In genomic region chr17:67982034-67982640, GRCh38 we compare ENCODE assay signal across 16 cellular contexts.
"Had no signal": no experiment of that assay in that cellular context is flagged by ENCODE, and none has a peak within 500 bp of the region (broad histone marks: within the 10 kb centered on the region; RNA-seq: fewer than 3 reads in every experiment).

No MANE protein-coding gene starts in this region.

- FAIRE-seq: islet of Langerhans, small intestine had no signal

- H3K27ac Mint-ChIP-seq: activated CD4-positive, alpha-beta memory T cell treated with anti-CD3 and anti-CD28 coated beads, Interleukin-2, amount 10 ng/mL, durations not matched to agents 7 days and 5 days; activated CD4-positive, alpha-beta T cell treated with anti-CD3 and anti-CD28 coated beads for 36 hours; activated CD8-positive, alpha-beta memory T cell treated with anti-CD3 and anti-CD28 coated beads, Interleukin-2, amount 10 ng/mL, durations not matched to agents 7 days and 5 days; activated naive CD8-positive, alpha-beta T cell treated with anti-CD3 and anti-CD28 coated beads, Interleukin-2, amount 10 ng/mL, durations not matched to agents 7 days and 5 days; stimulated activated naive CD8-positive, alpha-beta T cell treated with anti-CD3 and anti-CD28 coated beads, Interleukin-15, amount 100 ng/mL, for 72 hours had no signal

- H3K9me3 Mint-ChIP-seq: activated CD4-positive, alpha-beta memory T cell treated with anti-CD3 and anti-CD28 coated beads, Interleukin-2, amount 10 ng/mL, durations not matched to agents 7 days and 5 days; activated naive CD8-positive, alpha-beta T cell treated with anti-CD3 and anti-CD28 coated beads, Interleukin-2, amount 10 ng/mL, durations not matched to agents 7 days and 5 days; stimulated activated naive CD8-positive, alpha-beta T cell treated with anti-CD3 and anti-CD28 coated beads, Interleukin-15, amount 100 ng/mL, for 72 hours had no signal

- H3K27me3 Mint-ChIP-seq: activated CD4-positive, alpha-beta memory T cell treated with anti-CD3 and anti-CD28 coated beads, Interleukin-2, amount 10 ng/mL, durations not matched to agents 7 days and 5 days; activated CD4-positive, alpha-beta T cell treated with anti-CD3 and anti-CD28 coated beads for 36 hours; activated CD8-positive, alpha-beta memory T cell treated with anti-CD3 and anti-CD28 coated beads, Interleukin-2, amount 10 ng/mL, durations not matched to agents 7 days and 5 days; activated naive CD8-positive, alpha-beta T cell treated with anti-CD3 and anti-CD28 coated beads, Interleukin-2, amount 10 ng/mL, durations not matched to agents 7 days and 5 days; stimulated activated naive CD8-positive, alpha-beta T cell treated with anti-CD3 and anti-CD28 coated beads, Interleukin-15, amount 100 ng/mL, for 72 hours had no signal

- ATAC-seq: activated CD4-positive, alpha-beta T cell treated with anti-CD3 and anti-CD28 coated beads for 36 hours; activated CD8-positive, alpha-beta memory T cell treated with anti-CD3 and anti-CD28 coated beads, Interleukin-2, amount 10 ng/mL, durations not matched to agents 7 days and 5 days; left colon; psoas muscle; right cardiac atrium; stimulated activated naive CD8-positive, alpha-beta T cell treated with anti-CD3 and anti-CD28 coated beads, Interleukin-15, amount 100 ng/mL, for 72 hours had no signal

- DNase-seq: activated CD4-positive, alpha-beta memory T cell treated with anti-CD3 and anti-CD28 coated beads, Interleukin-2, amount 10 ng/mL, durations not matched to agents 7 days and 5 days; activated CD4-positive, alpha-beta T cell treated with anti-CD3 and anti-CD28 coated beads for 36 hours; activated CD8-positive, alpha-beta memory T cell treated with anti-CD3 and anti-CD28 coated beads, Interleukin-2, amount 10 ng/mL, durations not matched to agents 7 days and 5 days; activated naive CD8-positive, alpha-beta T cell treated with anti-CD3 and anti-CD28 coated beads, Interleukin-2, amount 10 ng/mL, durations not matched to agents 7 days and 5 days; amygdala; left colon; psoas muscle; right cardiac atrium; small intestine; stimulated activated CD4-positive, alpha-beta T cell treated with anti-CD3 and anti-CD28 coated beads, Interleukin-15, amount 100 ng/mL, for 24 hours; stimulated activated CD4-positive, alpha-beta T cell treated with anti-CD3 and anti-CD28 coated beads, Interleukin-2, amount 100 ng/mL, for 48 hours; stimulated activated naive CD8-positive, alpha-beta T cell treated with anti-CD3 and anti-CD28 coated beads, Interleukin-15, amount 100 ng/mL, for 72 hours had no signal

- H3K4me3 Mint-ChIP-seq: activated CD4-positive, alpha-beta memory T cell treated with anti-CD3 and anti-CD28 coated beads, Interleukin-2, amount 10 ng/mL, durations not matched to agents 7 days and 5 days; activated CD4-positive, alpha-beta T cell treated with anti-CD3 and anti-CD28 coated beads for 36 hours; activated CD8-positive, alpha-beta memory T cell treated with anti-CD3 and anti-CD28 coated beads, Interleukin-2, amount 10 ng/mL, durations not matched to agents 7 days and 5 days; activated naive CD8-positive, alpha-beta T cell treated with anti-CD3 and anti-CD28 coated beads, Interleukin-2, amount 10 ng/mL, durations not matched to agents 7 days and 5 days; stimulated activated naive CD8-positive, alpha-beta T cell treated with anti-CD3 and anti-CD28 coated beads, Interleukin-15, amount 100 ng/mL, for 72 hours had no signal

- H3K4me3 ChIP-seq: cardiac muscle cell, coronary artery, hepatocyte, psoas muscle had no signal

- H3K4me1 Mint-ChIP-seq: activated CD4-positive, alpha-beta T cell treated with anti-CD3 and anti-CD28 coated beads for 36 hours; stimulated activated naive CD8-positive, alpha-beta T cell treated with anti-CD3 and anti-CD28 coated beads, Interleukin-15, amount 100 ng/mL, for 72 hours had no signal

- H3K27me3 ChIP-seq: cardiac muscle cell, hepatocyte had no signal

- H3K27ac ChIP-seq: cardiac muscle cell, coronary artery, hepatocyte, psoas muscle had no signal
